4 cellular contexts compared by ENCODE assay signal in genomic region chr22:30551813-30552212, GRCh38. TPM values are rescaled to one million over a fixed set of nuclear protein-coding genes. Genes with fewer than 3 reads are reported as not detected.
"Had no signal": no experiment of that assay in that cellular context is flagged by ENCODE, and none has a peak within 500 bp of the region (broad histone marks: within the 10 kb centered on the region; RNA-seq: fewer than 3 reads in every experiment).

No MANE protein-coding gene starts in this region.

RNA-seq across cellular contexts. Expression of gene SEC14L6, which starts 5.3 kb away (rescaled TPM):
- total RNA-seq: GM23248, H4, HFFc6 had no signal
- polyA plus RNA-seq: GM23248 had no signal

RNA-seq across cellular contexts. Expression of gene GAL3ST1, which starts 22.7 kb away (rescaled TPM):
- total RNA-seq: GM23248, H4, HFFc6 had no signal
- polyA plus RNA-seq: GM23248 had no signal

RNA-seq across cellular contexts. Expression of gene SEC14L4, which starts 46.3 kb away (rescaled TPM):
- total RNA-seq: H4, H7, HFFc6 had no signal
